23 cellular contexts compared by ENCODE assay signal in the genomic region with DNA sequence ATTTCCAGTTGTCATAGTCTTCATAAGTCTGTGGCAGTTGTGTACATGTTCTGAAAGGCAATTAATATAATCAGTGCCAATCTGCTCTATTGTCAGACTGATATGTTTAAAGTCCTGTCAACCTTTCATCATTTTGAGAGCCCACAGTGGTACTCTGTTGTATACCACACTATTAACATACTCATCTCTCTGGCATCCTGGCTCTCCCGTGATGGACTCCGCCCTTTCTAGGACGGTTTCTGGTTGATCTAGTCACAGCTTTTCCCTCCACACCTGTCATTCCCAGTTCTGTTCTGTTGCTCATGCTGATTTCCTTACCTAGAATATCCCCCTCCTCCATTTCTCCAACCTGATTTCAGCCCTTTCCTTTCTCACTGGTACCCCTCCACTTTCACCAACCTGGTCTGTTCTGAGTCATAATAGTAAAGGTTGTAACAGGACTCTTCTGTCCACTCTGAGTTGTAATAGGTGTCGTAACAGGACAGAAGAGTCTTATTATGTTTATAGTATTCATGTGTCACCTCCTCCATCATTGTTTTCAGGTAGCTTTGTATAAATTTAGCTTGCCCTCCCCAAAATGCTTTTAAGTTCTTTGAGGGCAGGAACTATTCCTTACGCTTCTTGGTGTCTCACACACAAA. TPM values are rescaled to one million over a fixed set of nuclear protein-coding genes. Genes with fewer than 3 reads are reported as not detected.
DNase-seq lines count a peak whose midpoint lies in the region; ATAC-seq, FAIRE-seq and TF ChIP-seq lines count a peak whose summit lies in the region.
"Had no signal": no experiment of that assay in that cellular context is flagged by ENCODE, and none has a peak within 500 bp of the region (broad histone marks: within the 10 kb centered on the region; RNA-seq: fewer than 3 reads in every experiment).

No MANE protein-coding gene starts in this region.

- H3K4me3 ChIP-seq in A549, result no peak overlapping the region
- H3K4me3 ChIP-seq: adrenal gland, SK-N-MC had no signal

- no peak for TF ChIP-seq CTCF in A549 (IDR thresholded peaks at IDR 0.05)

- peaks cover 45% of the 10 kb centered on the region for H3K4me1 ChIP-seq in A549

- peak overlapping the region in 1 of 2 experiments; percentile 76; a peak in 2 of 6 replicates for H3K27ac ChIP-seq in A549
- H3K27ac ChIP-seq: adrenal gland, SK-N-MC had no signal

- DNase-seq in A549 (ENCODE audit: low read depth in 1 of 2, low spot score in 1 of 2), result peak; percentile 10 to 17
- peak; percentile 34 for DNase-seq in H54 (ENCODE audit: insufficient read length, low spot score)
- DNase-seq in RPMI7951 (ENCODE audit: low read depth), result peak; percentile 20
- peak; percentile 41 for DNase-seq in glomerular visceral epithelial cell (ENCODE audit: extremely low spot score)
- DNase-seq in cerebellum (ENCODE audit: low spot score), result no peak
- no peak for DNase-seq in T-helper 9 cell
- DNase-seq: activated CD4-positive, alpha-beta T cell treated with anti-CD3 and anti-CD28 coated beads, Interleukin-2, amount 50 U/mL, for 1 hour; activated gamma-delta T cell treated with Interleukin-2 at 50 U/mL for 16 hours; adrenal gland; CD8-positive, alpha-beta T cell; dermis blood vessel endothelial cell; DND-41; erythroblast; GOT3; left ventricle myocardium superior; NCI-H1436; NCI-H2171; NCI-H774; stimulated activated CD8-positive, alpha-beta memory T cell treated with anti-CD3 and anti-CD28 coated beads, Interleukin-4, amount 100 ng/mL, for 48 hours had no signal

- TF ChIP-seq RAD21 in A549 (conservative IDR thresholded peaks at IDR 0.05 in 1 of 2, IDR thresholded peaks at IDR 0.05 in 1 of 2), result no peak

- WGBS in A549 (ENCODE audit: missing lambda C conversion rate), result 62% methylated on average over 5 of the region's 5 CpGs

- peak overlapping the region; percentile 40 for H3K4me2 ChIP-seq in A549

- CTCF ChIA-PET in A549 (lab: Yijun Ruan, JAX), result interaction anchor here (0.7 to 1.5 kb wide), 3 partner anchors 9 to 542 kb away, joined by 3 to 4 read pairs (median 4); no protein-coding TSS in a partner anchor

- TF ChIP-seq POLR2A in A549 (IDR thresholded peaks at IDR 0.05; ENCODE audit: low read length) (no peak), H54 (IDR thresholded peaks at IDR 0.05; ENCODE audit: low read depth, low read length) (no peak)

- no peaks in the 10 kb centered on the region for H3K9me3 ChIP-seq in A549
- H3K9me3 ChIP-seq: adrenal gland had no signal

- ATAC-seq in A549, result no peak
- no peak for ATAC-seq in HG03175 (IDR thresholded peaks at IDR 0.05; ENCODE audit: unreplicated experiment)
- no peak for ATAC-seq in GM18511 (IDR thresholded peaks at IDR 0.05; ENCODE audit: unreplicated experiment)
- ATAC-seq: CD8-positive, alpha-beta T cell; left ventricle myocardium superior had no signal

- POLR2A ChIA-PET in A549 (lab: Yijun Ruan, JAX), result interaction anchor here (0.7 kb wide), 1 partner anchor 834 kb away, joined by 3 read pairs; no protein-coding TSS in a partner anchor

- FAIRE-seq in A549 (lab: Jason Lieb, UNC) (no peak), H54 (lab: Jason Lieb, UNC) (peak; percentile 67)
- FAIRE-seq: urothelium cell line had no signal

- no peak for TF ChIP-seq EP300 in A549 (IDR thresholded peaks at IDR 0.05)

TF ChIP-seq in A549, 52 proteins besides CTCF, POLR2A, EP300 and RAD21:
- no peak for TF ChIP-seq HEYL (CRISPR knock-in tag; IDR thresholded peaks at IDR 0.05)

RNA-seq across cellular contexts. Expression of a gene that starts 4.1 kb away (rescaled TPM):
- polyA plus RNA-seq in A549 (2011; rRNA removed), result 26.5 and 31.1 TPM in 2 replicates
- polyA plus RNA-seq in A549 (2012; cell fraction: cytosol; rRNA removed), result 8.0 and 8.8 TPM in 2 replicates
- 6.7 and 7.8 TPM in 2 replicates for polyA plus RNA-seq in A549 (2012; cell fraction: nucleus; rRNA removed)
- polyA plus RNA-seq in A549 (2017; fragmentation: RNase III; extraction: RNeasy Plus Mini Kit Qiagen cat#74134 plus additional on column Dnase treatment), result 12.6 to 14.4 TPM (median 13.2 TPM) in 3 replicates
- polyA minus RNA-seq in A549 (2011; rRNA and poly(A)+ RNA removed), result 17.9 and 21.4 TPM in 2 replicates
- 14.0 and 15.3 TPM in 2 replicates for total RNA-seq in RPMI7951 (2014; rRNA removed; shearing (Covaris generic))
- total RNA-seq in cerebellum, result 7.3 TPM

RNA-seq across cellular contexts. Expression of a gene that starts 4.3 kb away (rescaled TPM):
- polyA plus RNA-seq in A549 (2011; rRNA removed) (141 and 160 TPM in 2 replicates), A549 (2017; fragmentation: RNase III; extraction: RNeasy Plus Mini Kit Qiagen cat#74134 plus additional on column Dnase treatment) (73.8 to 81.1 TPM (median 81.0 TPM) in 3 replicates)
- 66.9 and 73.2 TPM in 2 replicates for polyA plus RNA-seq in A549 (2012; cell fraction: cytosol; rRNA removed)
- 57.2 and 72.5 TPM in 2 replicates for polyA plus RNA-seq in A549 (2012; cell fraction: nucleus; rRNA removed)
- polyA minus RNA-seq in A549 (2011; rRNA and poly(A)+ RNA removed), result 154 and 167 TPM in 2 replicates
- 60.1 and 70.4 TPM in 2 replicates for total RNA-seq in RPMI7951 (2014; rRNA removed; shearing (Covaris generic))
- total RNA-seq in cerebellum, result 56.3 TPM

Comparison
In these comparisons a context has a peak if more than half of its experiments do, and no peak if none do; other contexts are left out.
1. DNase-seq: peak in A549 (2 of 2), H54 (single experiment), RPMI7951 (single experiment) and glomerular visceral epithelial cell (single experiment); none in cerebellum (single experiment) and T-helper 9 cell (single experiment).